In genomic region chr15:67068724-67069400, GRCh38 we compare ENCODE assay signal across 8 cellular contexts. TPM values are rescaled to one million over a fixed set of nuclear protein-coding genes. Genes with fewer than 3 reads are reported as not detected.
DNase-seq lines count a peak whose midpoint lies in the region; ATAC-seq, FAIRE-seq and TF ChIP-seq lines count a peak whose summit lies in the region.

No MANE protein-coding gene starts in this region.

- H3K4me1 ChIP-seq in GM12878 (ENCODE audit: control insufficient read depth, insufficient read depth, low read length): peaks cover 38% of the 10 kb centered on the region

- DNase-seq in AG04450 (ENCODE audit: low read depth, low spot score) (no peak), GM12878 (ENCODE audit: low read depth, low spot score) (no peak), myocyte (ENCODE audit: low read depth) (peak; percentile 55), HPDE6-E6E7 (ENCODE audit: extremely low spot score) (no peak), occipital lobe (lab: John Stamatoyannopoulos, UW) (no peak), NCI-H187 (lab: John Stamatoyannopoulos, UW) (no peak)
- no peak for DNase-seq in activated CD4-positive, CD25-positive, alpha-beta regulatory T cell treated with anti-CD3 and anti-CD28 coated beads, Interleukin-2, amount 50 U/mL, for 72 hours

- RAD21 ChIA-PET in GM12878 (lab: Charles Lee; ENCODE audit: unreplicated experiment): interaction anchor here (0.8 to 8.4 kb wide), 16 partner anchors 7 to 171 kb away, joined by 3 to 215 read pairs (median 4); no protein-coding TSS in a partner anchor

- BruUV-seq in GM12878 (replicated peaks; lab: Mats Ljungman, UMichigan): no TSS peak

- SMC1A ChIA-PET in GM12878 (lab: Charles Lee; ENCODE audit: uncharacterized antibody, unreplicated experiment): interaction anchor here (0.6 to 9.8 kb wide), 20 partner anchors 13 to 710 kb away, joined by 3 to 192 read pairs (median 4); no protein-coding TSS in a partner anchor

- intact Hi-C loops in GM12878 (cut with micrococcal nuclease; ENCODE audit: unreplicated experiment): loop anchor here (5.0 kb wide), 2 partner anchors 173 to 233 kb away; no protein-coding TSS in a partner anchor

- no peak for TF ChIP-seq CTCF in AG04450 (IDR thresholded peaks at IDR 0.05; ENCODE audit: low read depth, low read length)
- no peak for TF ChIP-seq CTCF in GM12878 (IDR thresholded peaks at IDR 0.05 in 2 of 3, conservative IDR thresholded peaks at IDR 0.05 in 1 of 3; ENCODE audit: control insufficient read depth in 2 of 3, extremely low read depth in 1 of 3, insufficient read depth in 1 of 3, low read depth in 3 of 3, low read length in 3 of 3)

- no peak for FAIRE-seq in GM12878 (lab: Jason Lieb, UNC)

- peak overlapping the region; percentile 84 for H3K9ac ChIP-seq in GM12878 (ENCODE audit: control insufficient read depth, insufficient read depth, low read length)

- H3K9me3 ChIP-seq in AG04450 (ENCODE audit: control insufficient read depth, insufficient read depth, low read length) (peaks cover 3% of the 10 kb centered on the region; the same call in 1 of the 2 replicates), KOPT-K1 (ENCODE audit: insufficient read depth, low read length, poor library complexity, severe bottlenecking) (no peaks in the 10 kb centered on the region), GM12878 (replicated peaks; ENCODE audit: control insufficient read depth, insufficient read depth, low read length) (no peaks in the 10 kb centered on the region)

- in situ Hi-C loops in GM12878 (cut with MboI): no loop called here

- 0 out of 2 replicates have a peak, but pooled peaks have one; percentile 4 for TF ChIP-seq POLR2A in GM12878 (IDR thresholded peaks at IDR 0.05; ENCODE audit: low read depth, low read length)

- POLR2A ChIA-PET in AG04450 (lab: Yijun Ruan, JAX) (interaction anchor here (0.7 to 1.6 kb wide), 6 partner anchors 12 to 123 kb away, joined by 3 to 4 read pairs (median 3); no protein-coding TSS in a partner anchor), GM12878 (lab: Charles Lee) (interaction anchor here (0.5 to 7.6 kb wide), 10 partner anchors 8 to 73 kb away, joined by 3 to 69 read pairs (median 5); no protein-coding TSS in a partner anchor)

- H4K20me1 ChIP-seq in GM12878 (ENCODE audit: control insufficient read depth, insufficient read depth): peaks cover 2% of the 10 kb centered on the region; the same call in 1 of the 2 replicates

- no peak for TF ChIP-seq EP300 in GM12878 (IDR thresholded peaks at IDR 0.05; ENCODE audit: borderline replicate concordance in 1 of 2, control insufficient read depth in 1 of 2, low read depth in 2 of 2, low read length in 2 of 2)

- H3K4me3 ChIP-seq in AG04450 (ENCODE audit: low read depth, low read length) (peak overlapping the region; percentile 99), GM12878 (peak overlapping the region; percentile 80)

- H3K36me3 ChIP-seq in KOPT-K1 (ENCODE audit: insufficient read depth, low read length): no peaks in the 10 kb centered on the region
- peaks cover 0 to 20% of the 10 kb centered on the region in 2 experiments; a peak in 1 of 4 replicates for H3K36me3 ChIP-seq in GM12878 (ENCODE audit: control insufficient read depth in 2 of 2, insufficient read depth in 2 of 2, low read length in 1 of 2)

- WGBS in GM12878 (ENCODE audit: insufficient coverage, insufficient replicate concordance, low lambda C conversion rate, missing lambda C conversion rate): 92% methylated on average over 6 of the region's 6 CpGs

- H2AFZ ChIP-seq in GM12878 (ENCODE audit: control insufficient read depth, low read depth, low read length): no peak overlapping the region

- ATAC-seq in GM12878: peak; percentile 7

- TF ChIP-seq RAD21 in GM12878 (IDR thresholded peaks at IDR 0.05; ENCODE audit: insufficient read depth, low read depth, low read length): no peak

- peak overlapping the region; percentile 83 for H3K27ac ChIP-seq in AG04450 (ENCODE audit: low read depth, low read length)
- H3K27ac ChIP-seq in KOPT-K1 (ENCODE audit: low read depth, low read length, poor library complexity, severe bottlenecking): peak overlapping the region; percentile 60
- peak overlapping the region; percentile 78 for H3K27ac ChIP-seq in GM12878 (ENCODE audit: control insufficient read depth, insufficient read depth)

- H3K27me3 ChIP-seq in AG04450 (ENCODE audit: control insufficient read depth, insufficient read depth, low read length) (no peaks in the 10 kb centered on the region), GM12878 (replicated peaks in 1 of 2; ENCODE audit: control insufficient read depth in 2 of 2, insufficient read depth in 2 of 2, low read length in 1 of 2) (no peaks in the 10 kb centered on the region)

- CTCF ChIA-PET in AG04450 (lab: Charles Lee) (interaction anchor here (0.9 kb wide), 1 partner anchor 123 kb away, joined by 3 read pairs; no protein-coding TSS in a partner anchor), GM12878 (lab: Yijun Ruan, JAX) (interaction anchor here (0.8 to 4.7 kb wide), 14 partner anchors 11 to 172 kb away, joined by 3 to 57 read pairs (median 4); no protein-coding TSS in a partner anchor)

- peaks cover 74% of the 10 kb centered on the region for H3K79me2 ChIP-seq in GM12878 (ENCODE audit: control insufficient read depth, insufficient read depth, low read length)

- H3K4me2 ChIP-seq in GM12878 (ENCODE audit: control insufficient read depth, insufficient read depth): peak overlapping the region; percentile 89

TF ChIP-seq in GM12878, 131 proteins besides CTCF, POLR2A, EP300 and RAD21 (continues in another document):
- TF ChIP-seq TCF7 (IDR thresholded peaks at IDR 0.05; ENCODE audit: borderline replicate concordance) (no peak), ZNF24 (IDR thresholded peaks at IDR 0.05) (no peak), MXI1 (IDR thresholded peaks at IDR 0.05; ENCODE audit: low read depth, low read length) (peak; percentile 20; the same call in 1 of the 2 replicates), POLR2AphosphoS5 (IDR thresholded peaks at IDR 0.05; ENCODE audit: low read length) (0 out of 2 replicates have a peak, but pooled peaks have one; percentile 22), RAD51 (IDR thresholded peaks at IDR 0.05) (no peak), ZNF207 (IDR thresholded peaks at IDR 0.05; ENCODE audit: borderline replicate concordance) (no peak), POLR2AphosphoS2 (IDR thresholded peaks at IDR 0.05; ENCODE audit: low read depth, low read length) (no peak), RELB (IDR thresholded peaks at IDR 0.05; ENCODE audit: low read depth) (no peak), ELK1 (IDR thresholded peaks at IDR 0.05; ENCODE audit: low read depth, low read length) (no peak), CHD2 (IDR thresholded peaks at IDR 0.05; ENCODE audit: borderline replicate concordance, low read depth, low read length) (no peak)
- TF ChIP-seq, protein P1, sequence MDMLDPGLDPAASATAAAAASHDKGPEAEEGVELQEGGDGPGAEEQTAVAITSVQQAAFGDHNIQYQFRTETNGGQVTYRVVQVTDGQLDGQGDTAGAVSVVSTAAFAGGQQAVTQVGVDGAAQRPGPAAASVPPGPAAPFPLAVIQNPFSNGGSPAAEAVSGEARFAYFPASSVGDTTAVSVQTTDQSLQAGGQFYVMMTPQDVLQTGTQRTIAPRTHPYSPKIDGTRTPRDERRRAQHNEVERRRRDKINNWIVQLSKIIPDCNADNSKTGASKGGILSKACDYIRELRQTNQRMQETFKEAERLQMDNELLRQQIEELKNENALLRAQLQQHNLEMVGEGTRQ (IDR thresholded peaks at IDR 0.05; ENCODE audit: borderline replicate concordance, low read depth, low read length): no peak

RNA-seq across cellular contexts. Expression of gene SMAD3, which starts 3.5 kb away (rescaled TPM):
- 115 and 138 TPM in 2 replicates for polyA plus RNA-seq in AG04450 (2011; rRNA removed)
- 168 and 203 TPM in 2 replicates for polyA minus RNA-seq in AG04450 (2011; rRNA and poly(A)+ RNA removed)
- 119 and 128 TPM in 2 replicates for total RNA-seq in GM12878 (2013; cell fraction: nucleolus; rRNA removed)
- total RNA-seq in GM12878 (2014; rRNA removed): 12.2 and 15.6 TPM in 2 replicates
- 11.7 and 13.3 TPM in 2 replicates for total RNA-seq in GM12878 (2014; rRNA removed; fragmentation: Illumina TruSeq; extraction: Trizol)
- total RNA-seq in GM12878 (2021): 39.9 and 40.0 TPM in 2 replicates
- 17.0 TPM for polyA plus RNA-seq in GM12878 (2011; ENCODE audit: low read depth)
- polyA plus RNA-seq in GM12878 (2011; rRNA removed): 15.0 and 28.2 TPM in 2 replicates
- 21.5 and 22.5 TPM in 2 replicates for polyA plus RNA-seq in GM12878 (2011; cell fraction: cytosol; rRNA removed)
- polyA plus RNA-seq in GM12878 (2011; cell fraction: nucleus; rRNA removed): 85.6 and 92.9 TPM in 2 replicates
- 41.6 and 42.7 TPM in 2 replicates for polyA plus RNA-seq in GM12878 (2012)
- polyA plus RNA-seq in GM12878 (2014; fragmentation: Illumina TruSeq; extraction: Trizol): 31.9 and 43.2 TPM in 2 replicates
- 1 to 10 TPM; 5.6 to 6.6 TPM for polyA plus RNA-seq in GM12878 (2014; fragmentation: Nextera tagmentation; extraction: Ambion mirVana)
- 22.4 and 27.7 TPM in 2 replicates for polyA plus RNA-seq in GM12878 (2014; rRNA removed)
- 10 to 100 TPM in 1 of 2 experiments, 1 to 10 TPM in 1; 8.0 to 18.7 TPM for polyA plus RNA-seq in GM12878 (2016; fragmentation: Nextera tagmentation; extraction: Ambion mirVana)
- 23.3 and 26.4 TPM in 2 replicates for polyA minus RNA-seq in GM12878 (2011; rRNA and poly(A)+ RNA removed)
- 11.1 and 14.3 TPM in 2 replicates for polyA minus RNA-seq in GM12878 (2011; cell fraction: cytosol; rRNA and poly(A)+ RNA removed)
- 17.3 and 26.6 TPM in 2 replicates for polyA minus RNA-seq in GM12878 (2011; cell fraction: nucleus; rRNA and poly(A)+ RNA removed)
- total RNA-seq in myocyte: 24.4 and 31.0 TPM in 2 replicates
- polyA plus RNA-seq in myocyte (2012): 28.7 TPM
- total RNA-seq in occipital lobe: 2.5 TPM
